In the genomic region with DNA sequence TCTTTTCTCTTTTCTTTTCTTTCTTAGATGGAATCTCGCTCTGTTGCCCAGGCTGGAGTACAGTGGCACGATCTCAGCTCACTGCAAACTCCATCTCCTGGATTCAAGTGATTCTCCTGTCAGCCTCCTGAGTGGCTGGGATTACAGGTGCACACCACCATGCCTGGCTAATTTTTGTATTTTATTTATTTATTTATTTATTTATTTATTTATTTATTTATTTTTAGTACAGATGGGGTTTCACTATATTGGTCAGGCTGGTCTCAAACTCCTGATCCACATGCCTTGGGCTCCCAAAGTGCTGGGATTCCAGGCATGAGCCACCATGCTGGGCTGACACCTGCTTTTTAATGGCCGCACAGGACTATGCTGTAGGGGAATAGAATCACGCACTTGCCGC, we compare ENCODE assay signal across 12 cellular contexts. TPM values are rescaled to one million over a fixed set of nuclear protein-coding genes. Genes with fewer than 3 reads are reported as not detected.
"Had no signal": no experiment of that assay in that cellular context is flagged by ENCODE, and none has a peak within 500 bp of the region (broad histone marks: within the 10 kb centered on the region; RNA-seq: fewer than 3 reads in every experiment).

No MANE protein-coding gene starts in this region.

RNA-seq across cellular contexts. Expression of gene GPR78, which starts 3.6 kb away (rescaled TPM):
- total RNA-seq: activated naive CD4-positive, alpha-beta T cell treated with anti-CD3 and anti-CD28 coated beads for 36 hours; activated naive CD8-positive, alpha-beta T cell treated with anti-CD3 and anti-CD28 coated beads for 36 hours; activated naive CD8-positive, alpha-beta T cell treated with anti-CD3 and anti-CD28 coated beads, Interleukin-2, amount 10 ng/mL, durations not matched to agents 7 days and 5 days; activated T-cell treated with anti-CD3 and anti-CD28 coated beads, Interleukin-2, amount 50 U/mL, for 4 hours; activated T-cell treated with anti-CD3 and anti-CD28 coated beads, Interleukin-2, amount 50 U/mL, for 72 hours; activated T-helper 1 cell treated with anti-CD3 and anti-CD28 coated beads, Interleukin-12 subunit alpha, Interleukin-12 subunit beta, Interleukin-2, Interleukin-4 antibody, amounts not matched to agents 30 ng/mL and 10 ng/mL and 1 ng/mL, durations not matched to agents 14 hours and 24 hours and 36 hours; activated T-helper 17 cell treated with anti-CD3 and anti-CD28 coated beads, Interleukin-2, amount 50 U/mL, for 72 hours; activated T-helper 2 cell treated with anti-CD3 and anti-CD28 coated beads, Interferon-gamma antibody, Interleukin-2, Interleukin-4, amounts not matched to agents 10 μg/mL and 5 μg/mL and 100 μg/mL, durations not matched to agents 14 hours and 24 hours and 36 hours; ascending aorta; body of pancreas had no signal
- polyA plus RNA-seq: aorta had no signal

RNA-seq across cellular contexts. Expression of gene CPZ, which starts 16.0 kb away (rescaled TPM):
- total RNA-seq: activated naive CD4-positive, alpha-beta T cell treated with anti-CD3 and anti-CD28 coated beads for 36 hours; activated naive CD4-positive, alpha-beta T cell treated with anti-CD3 and anti-CD28 coated beads, Interleukin-2, amount 50 U/mL, for 72 hours; activated naive CD8-positive, alpha-beta T cell treated with anti-CD3 and anti-CD28 coated beads for 36 hours; activated naive CD8-positive, alpha-beta T cell treated with anti-CD3 and anti-CD28 coated beads, Interleukin-2, amount 10 ng/mL, durations not matched to agents 7 days and 5 days; activated T-cell treated with anti-CD3 and anti-CD28 coated beads, Interleukin-2, amount 50 U/mL, for 4 hours; activated T-cell treated with anti-CD3 and anti-CD28 coated beads, Interleukin-2, amount 50 U/mL, for 72 hours; activated T-helper 1 cell treated with anti-CD3 and anti-CD28 coated beads, Interleukin-12 subunit alpha, Interleukin-12 subunit beta, Interleukin-2, Interleukin-4 antibody, amounts not matched to agents 30 ng/mL and 10 ng/mL and 1 ng/mL, durations not matched to agents 14 hours and 24 hours and 36 hours; activated T-helper 17 cell treated with anti-CD3 and anti-CD28 coated beads, Interleukin-2, amount 50 U/mL, for 72 hours; activated T-helper 2 cell treated with anti-CD3 and anti-CD28 coated beads, Interferon-gamma antibody, Interleukin-2, Interleukin-4, amounts not matched to agents 10 μg/mL and 5 μg/mL and 100 μg/mL, durations not matched to agents 14 hours and 24 hours and 36 hours had no signal
